ENCODE assay signal across 23 cellular contexts in the genomic region with DNA sequence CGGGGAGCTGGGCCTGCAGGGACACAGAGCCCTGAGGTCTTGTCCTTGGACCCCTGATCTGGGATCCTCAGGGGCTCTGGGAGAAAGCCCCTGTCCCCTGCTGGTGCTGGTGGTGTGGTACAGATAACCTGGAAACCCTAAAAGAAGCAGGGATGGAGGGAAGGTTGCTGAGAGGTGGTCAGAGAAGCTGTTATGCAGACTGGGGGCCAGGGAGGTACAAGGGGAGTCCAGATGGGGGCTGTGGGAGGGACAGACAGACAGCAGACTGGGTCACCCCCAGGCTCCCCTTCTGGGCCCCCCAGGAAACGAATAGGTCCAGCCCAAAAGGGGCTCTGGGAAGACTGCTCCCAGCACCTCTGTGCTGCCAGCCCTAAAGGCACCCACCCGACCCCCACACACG. TPM values are rescaled to one million over a fixed set of nuclear protein-coding genes. Genes with fewer than 3 reads are reported as not detected.
DNase-seq lines count a peak whose midpoint lies in the region; ATAC-seq, FAIRE-seq and TF ChIP-seq lines count a peak whose summit lies in the region.
"Had no signal": no experiment of that assay in that cellular context is flagged by ENCODE, and none has a peak within 500 bp of the region (broad histone marks: within the 10 kb centered on the region; RNA-seq: fewer than 3 reads in every experiment).

No MANE protein-coding gene starts in this region.

- no peak overlapping the region for H2AFZ ChIP-seq in H1 (ENCODE audit: low read length)
- H2AFZ ChIP-seq: GM23338 had no signal

- TF ChIP-seq CTCF in H1 (IDR thresholded peaks at IDR 0.05; ENCODE audit: control extremely low read depth in 1 of 3, insufficient read depth in 1 of 3, low read depth in 1 of 3, low read length in 3 of 3) (no peak), upper lobe of right lung (IDR thresholded peaks at IDR 0.05) (no peak), nephron progenitor cell (IDR thresholded peaks at IDR 0.05) (no peak)

- H3K4me3 Mint-ChIP-seq in nephron progenitor cell: no peak overlapping the region
- H3K4me3 Mint-ChIP-seq: B cell; CD4-positive, CD25-positive, alpha-beta regulatory T cell; CD8-positive, alpha-beta T cell; GM23338 had no signal

- H3K4me1 ChIP-seq in H1 (replicated peaks in 1 of 4; ENCODE audit: control insufficient read depth in 3 of 4, insufficient read depth in 4 of 4, low read length in 3 of 4): peaks cover 0 to 6% (median 0%) of the 10 kb centered on the region in 4 experiments; a peak in 4 of 7 replicates
- H3K4me1 ChIP-seq in upper lobe of right lung: no peaks in the 10 kb centered on the region
- H3K4me1 ChIP-seq: BLaER1, Caco-2 had no signal

- no peak overlapping the region for H4K91ac ChIP-seq in H1 (replicated peaks; ENCODE audit: insufficient read length, low read length)

- no peak overlapping the region for H2BK5ac ChIP-seq in H1 (ENCODE audit: low read depth, low read length)

- H2BK20ac ChIP-seq in H1 (ENCODE audit: low read length): no peak overlapping the region

- ATAC-seq in upper lobe of right lung (no peak), GM18870 (IDR thresholded peaks at IDR 0.05; ENCODE audit: unreplicated experiment) (no peak)
- ATAC-seq: CD8-positive, alpha-beta T cell; GM23338 had no signal

- H3K79me1 ChIP-seq in H1 (ENCODE audit: low read depth, low read length): no peaks in the 10 kb centered on the region

- peaks cover 0 to 1% of the 10 kb centered on the region in 2 experiments for H4K20me1 ChIP-seq in H1 (replicated peaks in 1 of 2; ENCODE audit: control insufficient read depth in 1 of 2, insufficient read depth in 2 of 2, low read length in 2 of 2)
- H4K20me1 ChIP-seq: BLaER1 had no signal

- H3K14ac ChIP-seq in H1 (ENCODE audit: insufficient read length): no peak overlapping the region

- H3K56ac ChIP-seq in H1 (replicated peaks; ENCODE audit: insufficient read length, low read depth, low read length): no peak overlapping the region

- H2AK5ac ChIP-seq in H1 (ENCODE audit: low read depth, low read length): no peak overlapping the region

- H3K9me3 ChIP-seq in H1 (ENCODE audit: insufficient read depth in 2 of 2, low read depth in 1 of 2, low read length in 1 of 2): no peaks in the 10 kb centered on the region
- H3K9me3 ChIP-seq in upper lobe of right lung: no peaks in the 10 kb centered on the region
- H3K9me3 ChIP-seq: BLaER1, Caco-2 had no signal

- H3K27ac Mint-ChIP-seq in nephron progenitor cell: no peak overlapping the region
- H3K27ac Mint-ChIP-seq: B cell; CD4-positive, CD25-positive, alpha-beta regulatory T cell; CD8-positive, alpha-beta T cell; GM23338 had no signal

- TF ChIP-seq EP300 in H1 (IDR thresholded peaks at IDR 0.05; ENCODE audit: borderline replicate concordance in 1 of 2, low read depth in 2 of 2, low read length in 2 of 2): no peak

- no peaks in the 10 kb centered on the region for H3K36me3 ChIP-seq in H7 (replicated peaks; ENCODE audit: control insufficient read depth, insufficient read depth, low read length)
- no peaks in the 10 kb centered on the region for H3K36me3 ChIP-seq in H1 (ENCODE audit: control insufficient read depth in 2 of 4, insufficient read depth in 4 of 4, low read length in 3 of 4)
- H3K36me3 ChIP-seq in upper lobe of right lung: no peaks in the 10 kb centered on the region
- H3K36me3 ChIP-seq: BLaER1 had no signal

- H4K8ac ChIP-seq in H1 (ENCODE audit: extremely low read depth, insufficient read depth, low read length): no peak overlapping the region; the same call in 1 of the 2 replicates

- H4K5ac ChIP-seq in H1 (ENCODE audit: insufficient read length, low read depth, low read length): no peak overlapping the region

- H3K27me3 Mint-ChIP-seq in nephron progenitor cell (ENCODE audit: low read depth, poor library complexity): peaks cover 35% of the 10 kb centered on the region
- H3K27me3 Mint-ChIP-seq: B cell; CD4-positive, CD25-positive, alpha-beta regulatory T cell had no signal

- WGBS in H1 (ENCODE audit: extremely low coverage in 1 of 2, insufficient coverage in 1 of 2, insufficient read length in 1 of 2, insufficient replicate concordance in 2 of 2, low coverage in 1 of 2, low lambda C conversion rate in 2 of 2, missing lambda C conversion rate in 1 of 2), 2 experiments: 80% methylated on average over 4 of the region's 4 CpGs; no CpG with 5 or more reads in 1 of the 2 experiments

- H3K23me2 ChIP-seq in H1 (ENCODE audit: low read depth, low read length): no peaks in the 10 kb centered on the region

- no peak overlapping the region for H2BK15ac ChIP-seq in H1 (ENCODE audit: low read length)

- H3K9ac ChIP-seq in H1 (replicated peaks in 1 of 4; ENCODE audit: extremely low read depth in 1 of 4, low read depth in 3 of 4, low read length in 3 of 4): no peak overlapping the region
- H3K9ac ChIP-seq: BLaER1 had no signal

- peak; percentile 10 for DNase-seq in H7
- no peak for DNase-seq in H1 (ENCODE audit: low read depth in 1 of 2, low spot score in 2 of 2)
- peak; percentile 49 for DNase-seq in posterior vena cava (ENCODE audit: low spot score)
- DNase-seq in upper lobe of right lung: peak; percentile 37
- DNase-seq in activated CD4-positive, alpha-beta T cell treated with anti-CD3 and anti-CD28 coated beads, Interleukin-2, amount 50 U/mL, for 1 hour: no peak
- no peak for DNase-seq in nephron progenitor cell
- DNase-seq: Caco-2; CD4-positive, CD25-positive, alpha-beta regulatory T cell; CD8-positive, alpha-beta T cell; DMS153; DND-41; HCEC 1CT had no signal

- TF ChIP-seq RAD21 in H1 (IDR thresholded peaks at IDR 0.05 in 1 of 2, conservative IDR thresholded peaks at IDR 0.05 in 1 of 2; ENCODE audit: low read depth in 2 of 2, low read length in 2 of 2): no peak

- intact Hi-C loops in posterior vena cava (cut with DNase I) (no loop called here), upper lobe of right lung (cut with DNase I) (no loop called here)

- no peak overlapping the region for H3K4me2 ChIP-seq in H1 (ENCODE audit: insufficient read depth in 1 of 2, low read depth in 2 of 2, low read length in 2 of 2)
- H3K4me2 ChIP-seq: BLaER1, GM23338 had no signal

- no peak overlapping the region for H3K4me3 ChIP-seq in H7 (ENCODE audit: insufficient read depth, low read depth, low read length)
- H3K4me3 ChIP-seq in H1 (ENCODE audit: extremely low read depth in 1 of 4, insufficient read depth in 2 of 4, low read depth in 3 of 4, low read length in 4 of 4): no peak overlapping the region
- H3K4me3 ChIP-seq in upper lobe of right lung: no peak overlapping the region
- H3K4me3 ChIP-seq: BLaER1, GM23338 had no signal

- POLR2A ChIA-PET in H1 (lab: Charles Lee; ENCODE audit: partially characterized antibody): no interaction called here

- H3K4me1 Mint-ChIP-seq in nephron progenitor cell: no peaks in the 10 kb centered on the region
- H3K4me1 Mint-ChIP-seq: B cell; CD4-positive, CD25-positive, alpha-beta regulatory T cell had no signal

- H3K27me3 ChIP-seq in H7 (ENCODE audit: control insufficient read depth, insufficient read depth, low read length) (no peaks in the 10 kb centered on the region), H1 (replicated peaks in 1 of 4; ENCODE audit: control insufficient read depth in 3 of 4, extremely low read depth in 1 of 4, insufficient read depth in 3 of 4, low read length in 3 of 4) (no peaks in the 10 kb centered on the region), upper lobe of right lung (no peaks in the 10 kb centered on the region)
- H3K27me3 ChIP-seq: BLaER1 had no signal

- H3K18ac ChIP-seq in H1 (ENCODE audit: extremely low read depth, low read length): no peak overlapping the region

- no peak overlapping the region for H3K23ac ChIP-seq in H1 (ENCODE audit: insufficient read length)

- no peaks in the 10 kb centered on the region for H3K9me3 Mint-ChIP-seq in nephron progenitor cell
- H3K9me3 Mint-ChIP-seq: CD4-positive, CD25-positive, alpha-beta regulatory T cell; CD8-positive, alpha-beta T cell; GM23338 had no signal

- H3K36me3 Mint-ChIP-seq in nephron progenitor cell (ENCODE audit: low read depth): no peaks in the 10 kb centered on the region
- H3K36me3 Mint-ChIP-seq: CD4-positive, CD25-positive, alpha-beta regulatory T cell; CD8-positive, alpha-beta T cell had no signal

- H3K79me2 ChIP-seq in H1 (ENCODE audit: control insufficient read depth in 1 of 2, insufficient read depth in 2 of 2, low read length in 2 of 2): no peaks in the 10 kb centered on the region

- CTCF ChIA-PET in H1 (lab: Charles Lee; ENCODE audit: partially characterized antibody): interaction anchor here (0.9 to 2.0 kb wide), 2 partner anchors 12 to 26 kb away, joined by 5 read pairs; no protein-coding TSS in a partner anchor

- no peak overlapping the region for H3K27ac ChIP-seq in H1 (ENCODE audit: low read depth, low read length)
- H3K27ac ChIP-seq in upper lobe of right lung: no peak overlapping the region
- H3K27ac ChIP-seq: 22Rv1, BLaER1, C4-2B had no signal

- H2BK12ac ChIP-seq in H1 (ENCODE audit: low read depth, low read length): peak overlapping the region; percentile 75; the same call in 1 of the 2 replicates

- H2BK120ac ChIP-seq in H1 (replicated peaks; ENCODE audit: low read depth, low read length): no peak overlapping the region

- FAIRE-seq in H1 (lab: Jason Lieb, UNC): no peak
- FAIRE-seq: A204.1, G401.6, GM12892, GM19239, H54 had no signal

- no peak for TF ChIP-seq POLR2A in H1 (IDR thresholded peaks at IDR 0.05; ENCODE audit: control extremely low read depth in 1 of 2, low read depth in 2 of 2, low read length in 2 of 2)

- H3K4ac ChIP-seq in H1 (replicated peaks; ENCODE audit: insufficient read length, low read depth, low read length): no peak overlapping the region

TF ChIP-seq in H1, 55 proteins besides CTCF, POLR2A, EP300 and RAD21:
- no peak for TF ChIP-seq EZH2 (IDR thresholded peaks at IDR 0.05; ENCODE audit: low read depth, low read length, severe bottlenecking)
TF ChIP-seq in H1: peak in this region for 0.

RNA-seq across cellular contexts. Expression of gene PEPD, which starts 34.7 kb away (rescaled TPM):
- 65.7 and 84.3 TPM in 2 replicates for total RNA-seq in H7 (2014; rRNA removed; shearing (Covaris generic))
- total RNA-seq in H1 (2021; fragmentation: NEBNext Ultra II Directional; extraction: Animal tissue kit (Norgen Biotek cat#: 25700)): 84.1 and 86.4 TPM in 2 replicates
- 178 and 195 TPM in 2 replicates for polyA plus RNA-seq in H1 (2011; rRNA removed)
- 144 TPM for polyA plus RNA-seq in H1 (2011; cell fraction: cytosol; rRNA removed)
- polyA plus RNA-seq in H1 (2011; cell fraction: nucleus; rRNA removed): 128 TPM
- polyA plus RNA-seq in H1 (2012, experiment 1 of 2): 82.7 to 110 TPM (median 107 TPM) in 4 replicates
- polyA plus RNA-seq in H1 (2012, experiment 2 of 2): 153 TPM
- polyA plus RNA-seq in H1 (2013, experiment 1 of 2): 63.2 TPM
- polyA plus RNA-seq in H1 (2013, experiment 2 of 2): 57.0 TPM
- 84.8 and 107 TPM in 2 replicates for polyA minus RNA-seq in H1 (2011; rRNA and poly(A)+ RNA removed)
- 51.7 TPM for polyA minus RNA-seq in H1 (2011; cell fraction: cytosol; rRNA and poly(A)+ RNA removed)
- 37.1 TPM for polyA minus RNA-seq in H1 (2011; cell fraction: nucleus; rRNA and poly(A)+ RNA removed)
- 10 to 100 TPM; 63.5 to 70.6 TPM for total RNA-seq in posterior vena cava
- 78.4 TPM for total RNA-seq in upper lobe of right lung

Comparison
In these comparisons a context has a peak if more than half of its experiments do, and no peak if none do; other contexts are left out.
1. DNase-seq: peak in H7 (single experiment), posterior vena cava (single experiment) and upper lobe of right lung (single experiment); none in H1 (0 of 2), activated CD4-positive, alpha-beta T cell treated with anti-CD3 and anti-CD28 coated beads, Interleukin-2, amount 50 U/mL, for 1 hour (single experiment) and nephron progenitor cell (single experiment).